ENCODE assay signal across 8 cellular contexts in the genomic region with DNA sequence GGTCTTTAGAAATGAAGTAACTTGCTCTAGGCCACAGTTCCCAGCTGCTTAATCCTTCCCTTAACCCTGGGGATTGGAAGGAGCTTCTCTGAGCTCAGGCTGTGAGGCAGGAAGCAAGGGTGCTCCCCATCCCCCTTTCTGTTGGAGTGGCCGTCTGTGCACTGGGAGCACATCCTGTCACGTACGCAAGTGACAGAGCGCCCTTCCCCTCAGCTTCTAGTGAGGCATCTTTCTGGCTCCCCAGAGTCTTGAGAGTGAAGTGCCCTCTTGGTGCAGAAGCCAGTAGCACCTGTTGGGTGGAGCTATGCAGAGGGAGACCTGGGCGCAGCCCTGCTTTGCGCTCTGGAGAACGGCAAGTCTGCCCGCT.
DNase-seq lines count a peak whose midpoint lies in the region; ATAC-seq and TF ChIP-seq lines count a peak whose summit lies in the region.

No MANE protein-coding gene starts in this region.

- TF ChIP-seq CTCF in nephron (IDR thresholded peaks at IDR 0.05; ENCODE audit: unreplicated experiment in 3 of 3) = no peak
- no peak for TF ChIP-seq CTCF in coronary artery (IDR thresholded peaks at IDR 0.05)
- TF ChIP-seq CTCF in foreskin fibroblast (IDR thresholded peaks at IDR 0.05; ENCODE audit: low read depth, low read length) = no peak

- peak; percentile 48 for DNase-seq in activated T-cell treated with anti-CD3 and anti-CD28 coated beads for 48 hours (ENCODE audit: low read depth)
- DNase-seq in coronary artery (ENCODE audit: low spot score) = no peak
- no peak for DNase-seq in NK-92 (lab: John Stamatoyannopoulos, UW; ENCODE audit: unreplicated experiment)
- DNase-seq in foreskin fibroblast = no peak
- no peak for DNase-seq in NCI-H146 treated with DMSO at 0.1 percent for 48 hours (lab: John Stamatoyannopoulos, UW; ENCODE audit: unreplicated experiment)

- no peaks in the 10 kb centered on the region for H3K9me3 Mint-ChIP-seq in nephron

- H3K27ac ChIP-seq in coronary artery = no peak overlapping the region

- no peaks in the 10 kb centered on the region for H3K27me3 Mint-ChIP-seq in nephron (ENCODE audit: low read depth)

- no peak overlapping the region for H3K4me3 Mint-ChIP-seq in nephron

- peak overlapping the region; percentile 24 to 63 (median 51) for H3K27ac Mint-ChIP-seq in nephron

- peak; percentile 24 for ATAC-seq in GM18519 (IDR thresholded peaks at IDR 0.05; ENCODE audit: low FRiP score, unreplicated experiment)
- peak; percentile 18 for ATAC-seq in HG02973 (IDR thresholded peaks at IDR 0.05; ENCODE audit: unreplicated experiment)

- H3K36me3 Mint-ChIP-seq in nephron (ENCODE audit: low read depth) = peaks cover 66% of the 10 kb centered on the region

- no peak overlapping the region for H3K4me3 ChIP-seq in coronary artery
- H3K4me3 ChIP-seq in foreskin fibroblast (ENCODE audit: low read depth in 1 of 2, low read length in 2 of 2) = no peak overlapping the region

- H3K4me1 Mint-ChIP-seq in nephron = peaks cover 49% of the 10 kb centered on the region
